9 cellular contexts compared by ENCODE assay signal in the genomic region with DNA sequence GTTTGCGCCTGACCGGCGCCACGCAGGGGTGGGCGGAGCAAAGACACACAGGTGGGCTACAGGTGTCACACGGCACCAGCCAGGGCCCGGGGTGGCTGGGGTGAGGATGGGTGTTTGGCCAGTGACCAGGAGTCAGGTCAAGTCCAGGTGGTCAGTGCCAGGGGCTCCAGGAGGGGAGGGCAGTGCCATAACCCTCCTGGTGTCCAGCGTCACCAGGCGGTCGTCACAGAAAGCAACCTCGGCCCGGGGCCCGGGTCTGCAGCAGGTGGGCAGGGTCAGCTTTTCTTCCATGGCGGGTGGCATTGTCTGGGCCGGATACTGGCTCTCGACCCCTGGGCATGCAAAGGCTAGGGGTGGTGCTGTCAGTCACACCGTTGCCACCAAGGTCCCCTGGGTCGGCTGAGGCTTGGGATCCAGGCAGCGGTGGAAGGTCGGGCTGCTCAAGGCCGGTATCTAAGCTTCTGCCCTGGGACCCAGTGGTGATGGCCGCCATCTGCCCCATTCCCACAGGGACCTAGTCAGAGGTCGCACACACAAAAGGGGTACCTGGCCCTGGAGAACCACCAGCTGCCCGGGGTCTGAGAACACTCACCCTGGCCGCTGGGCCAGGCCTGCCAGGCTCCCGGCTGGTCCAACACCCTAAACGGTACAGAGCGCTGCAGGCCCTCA. TPM values are rescaled to one million over a fixed set of nuclear protein-coding genes. Genes with fewer than 3 reads are reported as not detected.
DNase-seq lines count a peak whose midpoint lies in the region; ATAC-seq and TF ChIP-seq lines count a peak whose summit lies in the region.
"Had no signal": no experiment of that assay in that cellular context is flagged by ENCODE, and none has a peak within 500 bp of the region (broad histone marks: within the 10 kb centered on the region; RNA-seq: fewer than 3 reads in every experiment).

No MANE protein-coding gene starts in this region.

- intact Hi-C loops in CD14-positive monocyte (cut with micrococcal nuclease), result no loop called here

- peak overlapping the region; percentile 61 to 71 for H3K4me3 Mint-ChIP-seq in CD14-positive monocyte
- peak overlapping the region; percentile 72 to 83 (median 80) for H3K4me3 Mint-ChIP-seq in T-cell
- H3K4me3 Mint-ChIP-seq in immature natural killer cell, result peak overlapping the region in 3 of 5 donors; percentile 38 to 72 (median 71)

- H3K27me3 Mint-ChIP-seq in CD14-positive monocyte (ENCODE audit: low read depth in 3 of 3) (peaks cover 10 to 17% (median 11%) of the 10 kb centered on the region in 3 donors), T-cell (peaks cover 0 to 6% of the 10 kb centered on the region in 2 donors), immature natural killer cell (ENCODE audit: low read depth in 3 of 3) (peaks cover 0 to 3% (median 2%) of the 10 kb centered on the region in 3 donors)

- H3K27ac Mint-ChIP-seq in CD14-positive monocyte (no peak overlapping the region), T-cell (no peak overlapping the region), immature natural killer cell (no peak overlapping the region)

- H3K4me1 Mint-ChIP-seq in CD14-positive monocyte (peaks cover 32% of the 10 kb centered on the region), T-cell (peaks cover 7 to 12% (median 11%) of the 10 kb centered on the region in 3 donors), immature natural killer cell (peaks cover 0 to 5% of the 10 kb centered on the region in 2 donors)

- H3K9me3 Mint-ChIP-seq in CD14-positive monocyte, result peaks cover 0 to 2% (median 0%) of the 10 kb centered on the region in 7 donors
- no peaks in the 10 kb centered on the region for H3K9me3 Mint-ChIP-seq in T-cell
- H3K9me3 Mint-ChIP-seq in immature natural killer cell, result no peaks in the 10 kb centered on the region
- H3K9me3 Mint-ChIP-seq: stimulated activated naive CD8-positive, alpha-beta T cell treated with anti-CD3 and anti-CD28 coated beads, Interleukin-15, amount 100 ng/mL, for 72 hours had no signal

- CTCF ChIA-PET in T-cell (lab: Charles Lee), result no interaction called here

- no peaks in the 10 kb centered on the region for H3K36me3 Mint-ChIP-seq in CD14-positive monocyte
- H3K36me3 Mint-ChIP-seq in T-cell, result no peaks in the 10 kb centered on the region
- no peaks in the 10 kb centered on the region for H3K36me3 Mint-ChIP-seq in immature natural killer cell

- DNase-seq in 8988T, result peak; percentile 33
- no peak for DNase-seq in CD14-positive monocyte (ENCODE audit: low spot score)
- no peak for DNase-seq in T-cell
- DNase-seq in immature natural killer cell, result no peak
- no peak for DNase-seq in NCI-H510A (lab: John Stamatoyannopoulos, UW)
- DNase-seq in SK-N-DZ (ENCODE audit: low spot score), result no peak
- DNase-seq in NCI-H446 treated with DMSO at 0.1 percent for 48 hours (lab: John Stamatoyannopoulos, UW), result no peak
- DNase-seq: stimulated activated naive CD8-positive, alpha-beta T cell treated with anti-CD3 and anti-CD28 coated beads, Interleukin-15, amount 100 ng/mL, for 72 hours had no signal

- TF ChIP-seq CTCF in CD14-positive monocyte (IDR thresholded peaks at IDR 0.05), result no peak

- ATAC-seq in T-cell (replicated peaks in 1 of 4), result no peak
- ATAC-seq in HG03196 (IDR thresholded peaks at IDR 0.05; ENCODE audit: unreplicated experiment), result no peak

- POLR2A ChIA-PET in T-cell (lab: Charles Lee), result interaction anchor here in 1 of 2 donors (0.8 kb wide), 1 partner anchor 16 kb away, joined by 3 read pairs; no protein-coding TSS in a partner anchor

RNA-seq across cellular contexts. Expression of gene FNDC10, which starts 1.8 kb away (rescaled TPM):
- polyA plus RNA-seq in CD14-positive monocyte, result 1 to 10 TPM in 1 of 2 donors, under 1 TPM in 1; 0.46 to 1.5 TPM
- total RNA-seq in T-cell, result 1 to 10 TPM; 2.1 to 6.3 (median 5.9) TPM
- 1 to 10 TPM in 2 of 3 donors, under 1 TPM in 1; 0.64 to 1.4 (median 1.1) TPM for polyA plus RNA-seq in immature natural killer cell
- polyA plus RNA-seq in SK-N-DZ (2014; cell fraction: cytosol; rRNA removed), result 8.9 and 9.8 TPM in 2 replicates
- 2.3 and 3.7 TPM in 2 replicates for polyA plus RNA-seq in SK-N-DZ (2014; cell fraction: nucleus; rRNA removed)

RNA-seq across cellular contexts. Expression of gene MIB2, which starts 17.1 kb away (rescaled TPM):
- 1 to 10 TPM; 5.4 to 5.6 TPM for polyA plus RNA-seq in CD14-positive monocyte
- total RNA-seq in T-cell, result 100 to 1,000 TPM in 3 of 5 donors, 10 to 100 TPM in 2; 68.9 to 105 (median 103) TPM
- 10 to 100 TPM; 44.0 to 89.0 (median 86.7) TPM for polyA plus RNA-seq in immature natural killer cell
- 11.4 and 23.4 TPM in 2 replicates for polyA plus RNA-seq in SK-N-DZ (2014; cell fraction: cytosol; rRNA removed)
- 256 and 330 TPM in 2 replicates for polyA plus RNA-seq in SK-N-DZ (2014; cell fraction: nucleus; rRNA removed)

RNA-seq across cellular contexts. Expression of gene SSU72, which starts 23.5 kb away (rescaled TPM):
- polyA plus RNA-seq in CD14-positive monocyte (100 to 1,000 TPM; 138 to 168 TPM), immature natural killer cell (100 to 1,000 TPM; 159 to 241 (median 160) TPM)
- 100 to 1,000 TPM; 112 to 135 (median 134) TPM for total RNA-seq in T-cell
- 44.7 and 45.3 TPM in 2 replicates for polyA plus RNA-seq in SK-N-DZ (2014; cell fraction: cytosol; rRNA removed)
- 42.9 and 49.5 TPM in 2 replicates for polyA plus RNA-seq in SK-N-DZ (2014; cell fraction: nucleus; rRNA removed)

RNA-seq across cellular contexts. Expression of gene MMP23B, which starts 33.8 kb away (rescaled TPM):
- polyA plus RNA-seq in CD14-positive monocyte (under 1 TPM; 0.21 to 0.24 TPM), immature natural killer cell (10 to 100 TPM; 10.4 to 22.3 (median 12.6) TPM)
- total RNA-seq in T-cell, result 10 to 100 TPM in 1 of 5 donors, 1 to 10 TPM in 4; 4.8 to 11.2 (median 6.8) TPM
- 0.24 and 0.73 TPM in 2 replicates for polyA plus RNA-seq in SK-N-DZ (2014; cell fraction: cytosol; rRNA removed)
- polyA plus RNA-seq in SK-N-DZ (2014; cell fraction: nucleus; rRNA removed), result 12.9 and 25.9 TPM in 2 replicates

RNA-seq across cellular contexts. Expression of gene TMEM240, which starts 57.8 kb away (rescaled TPM):
- polyA plus RNA-seq in CD14-positive monocyte (not detected), immature natural killer cell (not detected)
- 1 to 10 TPM; 1.0 to 3.1 (median 1.4) TPM for total RNA-seq in T-cell
- polyA plus RNA-seq in SK-N-DZ (2014; cell fraction: cytosol; rRNA removed), result 3.2 and 10.5 TPM in 2 replicates
- polyA plus RNA-seq in SK-N-DZ (2014; cell fraction: nucleus; rRNA removed), result 21.7 and 25.4 TPM in 2 replicates

Comparison
In these comparisons a context has a peak if more than half of its experiments do, and no peak if none do; other contexts are left out.
1. RNA of gene MIB2, which starts 17.1 kb away (polyA plus RNA-seq): 44.0 to 89.0 TPM in immature natural killer cell; 5.4 to 5.6 TPM in CD14-positive monocyte; every median in the first group is over 4 times any median in the second.
2. Peak in every context shown above with its lines, with median percentiles within 50 percentile points of each other: H3K4me3 Mint-ChIP-seq.